ENCODE assay signal across 12 cellular contexts in genomic region chr2:145563752-145564615, GRCh38.
DNase-seq lines count a peak whose midpoint lies in the region; ATAC-seq and TF ChIP-seq lines count a peak whose summit lies in the region.
"Had no signal": no experiment of that assay in that cellular context is flagged by ENCODE, and none has a peak within 500 bp of the region (broad histone marks: within the 10 kb centered on the region; RNA-seq: fewer than 3 reads in every experiment).

No MANE protein-coding gene starts in this region.

- CTCF ChIA-PET in AG04450 (lab: Charles Lee): interaction anchor here (0.6 to 1.7 kb wide), 3 partner anchors 18 to 482 kb away, joined by 3 to 5 read pairs (median 3); no protein-coding TSS in a partner anchor

- H3K9me3 ChIP-seq in AG04450 (ENCODE audit: control insufficient read depth, insufficient read depth, low read length) (no peaks in the 10 kb centered on the region), lung (ENCODE audit: control insufficient read depth in 2 of 2, insufficient read depth in 1 of 2, low read length in 1 of 2) (no peaks in the 10 kb centered on the region)

- H3K27ac ChIP-seq in AG04450 (ENCODE audit: low read depth, low read length) (no peak overlapping the region), lung (ENCODE audit: low read depth in 1 of 2, low read length in 1 of 2) (no peak overlapping the region)

- ATAC-seq in lung (ENCODE audit: insufficient read depth, low FRiP score): peak; percentile 72

- H3K4me3 ChIP-seq in AG04450 (ENCODE audit: low read depth, low read length) (no peak overlapping the region), astrocyte of the spinal cord (ENCODE audit: low read depth, low read length) (no peak overlapping the region), lung (no peak overlapping the region)

- in situ Hi-C loops in astrocyte of the spinal cord (cut with HindIII; ENCODE audit: low sequenced_read_pairs): no loop called here

- TF ChIP-seq CTCF in AG04450 (IDR thresholded peaks at IDR 0.05; ENCODE audit: low read depth, low read length) (no peak), astrocyte of the spinal cord (IDR thresholded peaks at IDR 0.05; ENCODE audit: low read depth, low read length) (no peak), lung (IDR thresholded peaks at IDR 0.05; ENCODE audit: control extremely low read depth, extremely low read depth) (no peak), GM10266 (IDR thresholded peaks at IDR 0.05; ENCODE audit: control insufficient read depth, insufficient read depth, low read depth, missing control alignments) (no peak)

- H3K27me3 ChIP-seq in AG04450 (ENCODE audit: control insufficient read depth, insufficient read depth, low read length) (no peaks in the 10 kb centered on the region), lung (ENCODE audit: control insufficient read depth, insufficient read depth) (no peaks in the 10 kb centered on the region)

- H3K36me3 ChIP-seq in lung (ENCODE audit: control insufficient read depth in 2 of 2, insufficient read depth in 2 of 2, low read length in 2 of 2): no peaks in the 10 kb centered on the region

- no peaks in the 10 kb centered on the region for H3K4me1 ChIP-seq in lung (ENCODE audit: control insufficient read depth in 2 of 2, insufficient read depth in 2 of 2, low read length in 2 of 2)

- intact Hi-C loops in cardiac septum (cut with DNase I): no loop called here

- POLR2A ChIA-PET in AG04450 (lab: Yijun Ruan, JAX): no interaction called here

- DNase-seq in AG04450 (ENCODE audit: low read depth, low spot score) (peak; percentile 24), NCI-H146 (lab: John Stamatoyannopoulos, UW) (peak; percentile 77), astrocyte of the spinal cord (ENCODE audit: low read depth, low spot score) (peak; percentile 70), lung (ENCODE audit: low spot score) (peak; percentile 30), kidney glomerular epithelial cell (lab: John Stamatoyannopoulos, UW) (no peak), GM10266 (ENCODE audit: extremely low spot score) (no peak), cardiac septum (ENCODE audit: low spot score) (no peak)
- no peak for DNase-seq in stimulated activated CD4-positive, alpha-beta T cell treated with anti-CD3 and anti-CD28 coated beads, Interleukin-4, amount 100 ng/mL, for 24 hours
- DNase-seq: activated CD4-positive, alpha-beta memory T cell treated with anti-CD3 and anti-CD28 coated beads, Interleukin-2, amount 10 ng/mL, durations not matched to agents 7 days and 5 days; activated naive CD8-positive, alpha-beta T cell treated with anti-CD3 and anti-CD28 coated beads for 36 hours; NCI-H526; stimulated activated CD4-positive, alpha-beta T cell treated with anti-CD3 and anti-CD28 coated beads, Interleukin-15, amount 100 ng/mL, for 24 hours had no signal

- WGBS in lung, 2 donors: 56 to 76% methylated on average over 7 of the region's 7 CpGs

Comparison
In these comparisons a context has a peak if more than half of its experiments do, and no peak if none do; other contexts are left out.
1. DNase-seq: peak in AG04450 (single experiment), NCI-H146 (single experiment), astrocyte of the spinal cord (single experiment) and lung (single experiment); none in kidney glomerular epithelial cell (single experiment), GM10266 (single experiment), cardiac septum (single experiment) and stimulated activated CD4-positive, alpha-beta T cell treated with anti-CD3 and anti-CD28 coated beads, Interleukin-4, amount 100 ng/mL, for 24 hours (single experiment).